ENCODE assay signal across 9 cellular contexts in genomic region chr5:19706776-19707175, GRCh38.
"Had no signal": no experiment of that assay in that cellular context is flagged by ENCODE, and none has a peak within 500 bp of the region (broad histone marks: within the 10 kb centered on the region; RNA-seq: fewer than 3 reads in every experiment).

No MANE protein-coding gene starts in this region.

- H3K9ac ChIP-seq: GM23248 had no signal

- H3K4me2 ChIP-seq: GM23338 had no signal

- H3K4me3 ChIP-seq: GM23248, GM23338, HAP-1 had no signal

- H3K9me3 ChIP-seq: HAP-1 had no signal

- H3K27ac ChIP-seq: GM23248 had no signal

- H3K4me1 ChIP-seq: HAP-1 had no signal

- H2AFZ ChIP-seq: GM23248, GM23338 had no signal

- ATAC-seq: GM23338, HCT116 had no signal

- DNase-seq: GM23248, GOT3, H7, H9, HCEC 1CT, HFFc6 had no signal

- H3K36me3 ChIP-seq: HAP-1 had no signal
